9 cellular contexts compared by ENCODE assay signal in genomic region chr18:72544092-72544886, GRCh38. TPM values are rescaled to one million over a fixed set of nuclear protein-coding genes. Genes with fewer than 3 reads are reported as not detected.
A peak's percentile ranks its signal among the peaks of the same experiment; 100 is the strongest.
DNase-seq lines count a peak whose midpoint lies in the region; ATAC-seq, FAIRE-seq and TF ChIP-seq lines count a peak whose summit lies in the region.
"Had no signal": no experiment of that assay in that cellular context is flagged by ENCODE, and none has a peak within 500 bp of the region (broad histone marks: within the 10 kb centered on the region; RNA-seq: fewer than 3 reads in every experiment).

TSS of gene CBLN2 (minus strand) at chr18:72544342. CDS start at chr18:72542160, 2,182 bp downstream.

- no peaks in the 10 kb centered on the region for H3K4me1 Mint-ChIP-seq in MCF 10A (ENCODE audit: insufficient read depth, unreplicated experiment)
- H3K4me1 Mint-ChIP-seq: central memory CD8-positive, alpha-beta T cell had no signal

- H2AFZ ChIP-seq in OCI-LY1 (ENCODE audit: low read length) = no peak within 1 kb of the TSS

- H4K20me1 ChIP-seq in DOHH2 (ENCODE audit: control insufficient read depth, insufficient read depth, low read depth, low read length) (no peaks in the 10 kb centered on the region), OCI-LY1 (ENCODE audit: insufficient read depth, low read length) (no peaks in the 10 kb centered on the region)

- no peaks in the 10 kb centered on the region for H3K27me3 ChIP-seq in DOHH2 (ENCODE audit: control insufficient read depth, low read length)
- no peaks in the 10 kb centered on the region for H3K27me3 ChIP-seq in OCI-LY1 (ENCODE audit: insufficient read depth, low read length)

- H3K27ac ChIP-seq in DOHH2 (ENCODE audit: low read depth, low read length) = no peak within 1 kb of the TSS
- H3K27ac ChIP-seq in OCI-LY1 (ENCODE audit: low read depth, low read length, poor library complexity, severe bottlenecking) = no peak within 1 kb of the TSS
- H3K27ac ChIP-seq in kidney (ENCODE audit: low read depth in 2 of 2, low read length in 2 of 2) = no peak within 1 kb of the TSS

- peaks cover 71% of the 10 kb centered on the region for H3K27me3 Mint-ChIP-seq in MCF 10A (ENCODE audit: insufficient read depth, unreplicated experiment)

- no TSS peak for BruUV-seq in MCF 10A (replicated peaks; lab: Mats Ljungman, UMichigan)

- no peaks in the 10 kb centered on the region for H3K9me3 Mint-ChIP-seq in MCF 10A (ENCODE audit: unreplicated experiment)

- H3K4me3 ChIP-seq in DOHH2 (ENCODE audit: low read length) = no peak within 1 kb of the TSS
- no peak within 1 kb of the TSS for H3K4me3 ChIP-seq in OCI-LY1 (ENCODE audit: low read depth, low read length, poor library complexity, severe bottlenecking)
- H3K4me3 ChIP-seq in kidney (ENCODE audit: low read length in 2 of 2) = peak within 1 kb of the TSS in 1 of 2 donors; percentile 17

- H3F3A ChIP-seq in DOHH2 (ENCODE audit: control insufficient read depth, insufficient read depth) (no peaks in the 10 kb centered on the region), OCI-LY1 (ENCODE audit: insufficient read depth, low read length) (no peaks in the 10 kb centered on the region)

- no peak for FAIRE-seq in kidney (lab: Jason Lieb, UNC)

- no peaks in the 10 kb centered on the region for H3K36me3 Mint-ChIP-seq in MCF 10A (ENCODE audit: insufficient read depth, unreplicated experiment)

- H3K4me3 Mint-ChIP-seq in MCF 10A (ENCODE audit: unreplicated experiment) = peak within 1 kb of the TSS; percentile 71
- H3K4me3 Mint-ChIP-seq: central memory CD8-positive, alpha-beta T cell had no signal

- DNase-seq in MCF 10A (ENCODE audit: unreplicated experiment) = peak; percentile 66
- peak; percentile 69 for DNase-seq in kidney
- peak; percentile 20 to 32 for DNase-seq in stimulated activated CD8-positive, alpha-beta memory T cell treated with anti-CD3 and anti-CD28 coated beads, Interleukin-15, amount 100 ng/mL, for 48 hours (ENCODE audit: low read depth in 2 of 2)
- no peak for DNase-seq in cerebellar nuclear complex (lab: John Stamatoyannopoulos, UW)

- no peak within 1 kb of the TSS for H3K9ac ChIP-seq in OCI-LY1 (ENCODE audit: low read length)
- H3K9ac ChIP-seq in kidney (ENCODE audit: low read length in 2 of 2) = no peak within 1 kb of the TSS

- TF ChIP-seq CTCF in DOHH2 (IDR thresholded peaks at IDR 0.05; ENCODE audit: low read depth, low read length, poor library complexity, severe bottlenecking) = peak; percentile 25
- TF ChIP-seq CTCF in OCI-LY1 (IDR thresholded peaks at IDR 0.05; ENCODE audit: low read length) = peak; percentile 29
- TF ChIP-seq CTCF in MCF 10A (IDR thresholded peaks at IDR 0.05; ENCODE audit: unreplicated experiment) = peak; percentile 90
- peak; percentile 62 for TF ChIP-seq CTCF in kidney (IDR thresholded peaks at IDR 0.05; ENCODE audit: borderline replicate concordance, extremely low read depth, insufficient read depth)

- H3K9me2 ChIP-seq in DOHH2 (replicated peaks; ENCODE audit: control insufficient read depth, low read length) (no peaks in the 10 kb centered on the region), OCI-LY1 (ENCODE audit: low read depth, low read length) (no peaks in the 10 kb centered on the region)

- H3K4me2 ChIP-seq in DOHH2 (ENCODE audit: low read length) = no peak within 1 kb of the TSS
- no peak within 1 kb of the TSS for H3K4me2 ChIP-seq in OCI-LY1 (ENCODE audit: low read length)

- H3K9me3 ChIP-seq in DOHH2 (ENCODE audit: control insufficient read depth, insufficient read depth, low read length) (no peaks in the 10 kb centered on the region), OCI-LY1 (ENCODE audit: low read length) (no peaks in the 10 kb centered on the region), kidney (ENCODE audit: control insufficient read depth in 1 of 2, low read length in 2 of 2) (no peaks in the 10 kb centered on the region)

- POLR2A ChIA-PET in MCF 10A (lab: Yijun Ruan, JAX) = no interaction called here

- no peaks in the 10 kb centered on the region for H3K36me3 ChIP-seq in DOHH2 (ENCODE audit: control insufficient read depth, low read length)
- no peaks in the 10 kb centered on the region for H3K36me3 ChIP-seq in OCI-LY1 (ENCODE audit: insufficient read depth, low read length)
- no peaks in the 10 kb centered on the region for H3K36me3 ChIP-seq in kidney (ENCODE audit: control insufficient read depth in 1 of 2, insufficient read depth in 2 of 2, low read length in 2 of 2)

- intact Hi-C loops in MCF 10A (cut with micrococcal nuclease) = loop anchor here (1.0 to 5.0 kb wide), 5 partner anchors 129 to 1945 kb away; no protein-coding TSS in a partner anchor
- intact Hi-C loops in kidney (cut with DNase I) = no loop called here

- no peak within 1 kb of the TSS for H3K27ac Mint-ChIP-seq in MCF 10A (ENCODE audit: low read depth, unreplicated experiment)

- CTCF ChIA-PET in MCF 10A (lab: Yijun Ruan, JAX) = interaction anchor here (0.6 to 1.2 kb wide), 18 partner anchors 13 to 1773 kb away, joined by 3 to 10 read pairs (median 4); no protein-coding TSS in a partner anchor

- H3K4me1 ChIP-seq in DOHH2 (ENCODE audit: control insufficient read depth, low read length) (no peaks in the 10 kb centered on the region), OCI-LY1 (ENCODE audit: insufficient read depth, low read length, severe bottlenecking) (no peaks in the 10 kb centered on the region), kidney (ENCODE audit: control insufficient read depth in 1 of 2, insufficient read depth in 1 of 2, low read depth in 1 of 2, low read length in 2 of 2) (no peaks in the 10 kb centered on the region)

- no peaks in the 10 kb centered on the region for H3K79me2 ChIP-seq in DOHH2 (ENCODE audit: control insufficient read depth, low read length)
- H3K79me2 ChIP-seq in OCI-LY1 (ENCODE audit: insufficient read depth, low read length) = no peaks in the 10 kb centered on the region

- ATAC-seq in GM19455 (IDR thresholded peaks at IDR 0.05; ENCODE audit: unreplicated experiment) = peak; percentile 82
- ATAC-seq in HG03521 (IDR thresholded peaks at IDR 0.05; ENCODE audit: unreplicated experiment) = peak; percentile 86

RNA-seq across cellular contexts. Expression of gene CBLN2, which starts in this region (rescaled TPM):
- total RNA-seq in MCF 10A (2022) = not detected in 2 replicates
- 0.88 TPM for total RNA-seq in kidney
- 2.2 TPM for polyA plus RNA-seq in kidney (ENCODE audit: insufficient read depth, low read depth, low replicate concordance)

Comparison
In these comparisons a context has a peak if more than half of its experiments do, and no peak if none do; other contexts are left out.
1. Peak in DNase-seq in MCF 10A; RNA of the gene not detected or under 1 TPM.
2. CTCF ChIP-seq: peak in every context shown above with its lines; median percentile 90 in MCF 10A; 62 in kidney; 29 in OCI-LY1; 25 in DOHH2.
3. DNase-seq: peak in kidney (single experiment) and stimulated activated CD8-positive, alpha-beta memory T cell treated with anti-CD3 and anti-CD28 coated beads, Interleukin-15, amount 100 ng/mL, for 48 hours (2 of 2); none in cerebellar nuclear complex (0 of 2).